In genomic region chr19:28012361-28012760, GRCh38 we compare ENCODE assay signal across 18 cellular contexts.
DNase-seq lines count a peak whose midpoint lies in the region; ATAC-seq and TF ChIP-seq lines count a peak whose summit lies in the region.
"Had no signal": no experiment of that assay in that cellular context is flagged by ENCODE, and none has a peak within 500 bp of the region (broad histone marks: within the 10 kb centered on the region; RNA-seq: fewer than 3 reads in every experiment).

No MANE protein-coding gene starts in this region.

- H3K4me3 ChIP-seq in Karpas-422 (ENCODE audit: low read length), result no peak overlapping the region
- H3K4me3 ChIP-seq: ovary, sigmoid colon had no signal

- no peaks in the 10 kb centered on the region for H3K27me3 ChIP-seq in Karpas-422 (ENCODE audit: low read length)
- H3K27me3 ChIP-seq: ovary, sigmoid colon had no signal

- H3K9me2 ChIP-seq in Karpas-422 (replicated peaks; ENCODE audit: insufficient read depth, low read length), result no peaks in the 10 kb centered on the region

- H2AFZ ChIP-seq in Karpas-422 (ENCODE audit: low read length), result no peak overlapping the region

- POLR2A ChIA-PET in GM10248 (lab: Yijun Ruan, JAX), result no interaction called here

- H3K9me3 ChIP-seq in Karpas-422 (ENCODE audit: low read length), result no peaks in the 10 kb centered on the region
- H3K9me3 ChIP-seq: ovary, sigmoid colon had no signal

- DNase-seq in GM10248 (ENCODE audit: extremely low spot score) (no peak), Karpas-422 (peak; percentile 73), cerebellar cortex (ENCODE audit: low spot score) (peak; percentile 40), progenitor cell of endocrine pancreas (ENCODE audit: low spot score, unreplicated experiment) (no peak), SKM-1 (lab: John Stamatoyannopoulos, UW; ENCODE audit: unreplicated experiment) (no peak)
- DNase-seq in stimulated activated effector memory CD8-positive, alpha-beta T cell treated with anti-CD3 and anti-CD28 coated beads, Interleukin-12 subunit alpha, Interleukin-12 subunit beta, amount 100 ng/mL, for 72 hours (ENCODE audit: low spot score in 2 of 2), result no peak
- DNase-seq: activated CD4-positive, alpha-beta T cell treated with anti-CD3 and anti-CD28 coated beads, Interleukin-2, amount 10 ng/mL, durations not matched to agents 24 days and 14 days; activated CD8-positive, alpha-beta memory T cell treated with anti-CD3 and anti-CD28 coated beads, Interleukin-2, amount 50 U/mL, for 48 hours; activated gamma-delta T cell treated with Interleukin-2 at 50 U/mL for 16 hours; cerebellar nuclear complex; hippocampal formation; NCI-H1092; NCI-H2081 treated with DMSO at 0.1 percent for 48 hours; NCI-H524; ovary; sigmoid colon had no signal

- H3K9me3 Mint-ChIP-seq in progenitor cell of endocrine pancreas (ENCODE audit: low read depth), result no peaks in the 10 kb centered on the region
- peaks cover 4% of the 10 kb centered on the region for H3K9me3 Mint-ChIP-seq in stimulated activated effector memory CD8-positive, alpha-beta T cell treated with anti-CD3 and anti-CD28 coated beads, Interleukin-12 subunit alpha, Interleukin-12 subunit beta, amount 100 ng/mL, for 72 hours

- H3K27ac Mint-ChIP-seq in progenitor cell of endocrine pancreas, result no peak overlapping the region
- H3K27ac Mint-ChIP-seq in stimulated activated effector memory CD8-positive, alpha-beta T cell treated with anti-CD3 and anti-CD28 coated beads, Interleukin-12 subunit alpha, Interleukin-12 subunit beta, amount 100 ng/mL, for 72 hours, result no peak overlapping the region
- H3K27ac Mint-ChIP-seq: activated CD4-positive, alpha-beta T cell treated with anti-CD3 and anti-CD28 coated beads, Interleukin-2, amount 10 ng/mL, durations not matched to agents 24 days and 14 days had no signal

- H3K36me3 ChIP-seq in Karpas-422 (ENCODE audit: insufficient read depth, low read length), result no peaks in the 10 kb centered on the region
- H3K36me3 ChIP-seq: ovary, sigmoid colon had no signal

- TF ChIP-seq CTCF in GM10248 (IDR thresholded peaks at IDR 0.05; ENCODE audit: control extremely low read depth, extremely low read depth, low read depth, missing control alignments) (peak; percentile 34), progenitor cell of endocrine pancreas (IDR thresholded peaks at IDR 0.05; ENCODE audit: unreplicated experiment) (peak; percentile 33)

- no peak overlapping the region for H3K9ac ChIP-seq in Karpas-422 (ENCODE audit: low read length)

- no peak overlapping the region for H3K4me2 ChIP-seq in Karpas-422 (ENCODE audit: low read depth, low read length, poor library complexity, severe bottlenecking)

- no peak overlapping the region for H3K27ac ChIP-seq in Karpas-422 (ENCODE audit: low read length)
- H3K27ac ChIP-seq: ovary, sigmoid colon had no signal

- H4K20me1 ChIP-seq in Karpas-422 (ENCODE audit: insufficient read depth, low read depth, low read length), result no peaks in the 10 kb centered on the region

- no peaks in the 10 kb centered on the region for H3K79me2 ChIP-seq in Karpas-422 (ENCODE audit: low read length)

- no peak for ATAC-seq in stimulated activated effector memory CD8-positive, alpha-beta T cell treated with anti-CD3 and anti-CD28 coated beads, Interleukin-12 subunit alpha, Interleukin-12 subunit beta, amount 100 ng/mL, for 72 hours
- ATAC-seq in GM21576 (IDR thresholded peaks at IDR 0.05; ENCODE audit: unreplicated experiment), result no peak
- ATAC-seq: left lobe of liver had no signal

- no peaks in the 10 kb centered on the region for H3K36me3 Mint-ChIP-seq in progenitor cell of endocrine pancreas (ENCODE audit: insufficient read depth)
- no peaks in the 10 kb centered on the region for H3K36me3 Mint-ChIP-seq in stimulated activated effector memory CD8-positive, alpha-beta T cell treated with anti-CD3 and anti-CD28 coated beads, Interleukin-12 subunit alpha, Interleukin-12 subunit beta, amount 100 ng/mL, for 72 hours

- no peak overlapping the region for H3K4me3 Mint-ChIP-seq in progenitor cell of endocrine pancreas (ENCODE audit: low read depth)
- no peak overlapping the region for H3K4me3 Mint-ChIP-seq in stimulated activated effector memory CD8-positive, alpha-beta T cell treated with anti-CD3 and anti-CD28 coated beads, Interleukin-12 subunit alpha, Interleukin-12 subunit beta, amount 100 ng/mL, for 72 hours
- H3K4me3 Mint-ChIP-seq: activated CD4-positive, alpha-beta T cell treated with anti-CD3 and anti-CD28 coated beads, Interleukin-2, amount 10 ng/mL, durations not matched to agents 24 days and 14 days had no signal

- no peaks in the 10 kb centered on the region for H3K4me1 ChIP-seq in Karpas-422 (ENCODE audit: low read length)

- H3K4me1 Mint-ChIP-seq in progenitor cell of endocrine pancreas (ENCODE audit: low read depth), result peaks cover 3% of the 10 kb centered on the region
- no peaks in the 10 kb centered on the region for H3K4me1 Mint-ChIP-seq in stimulated activated effector memory CD8-positive, alpha-beta T cell treated with anti-CD3 and anti-CD28 coated beads, Interleukin-12 subunit alpha, Interleukin-12 subunit beta, amount 100 ng/mL, for 72 hours
- H3K4me1 Mint-ChIP-seq: activated CD4-positive, alpha-beta T cell treated with anti-CD3 and anti-CD28 coated beads, Interleukin-2, amount 10 ng/mL, durations not matched to agents 24 days and 14 days had no signal

- CTCF ChIA-PET in GM10248 (lab: Yijun Ruan, JAX), result interaction anchor here (0.7 to 4.5 kb wide), 20 partner anchors 11 to 311 kb away, joined by 3 to 30 read pairs (median 5); no protein-coding TSS in a partner anchor

- peaks cover 74% of the 10 kb centered on the region for H3K27me3 Mint-ChIP-seq in progenitor cell of endocrine pancreas
- H3K27me3 Mint-ChIP-seq: activated CD4-positive, alpha-beta T cell treated with anti-CD3 and anti-CD28 coated beads, Interleukin-2, amount 10 ng/mL, durations not matched to agents 24 days and 14 days had no signal

Comparison
In these comparisons a context has a peak if more than half of its experiments do, and no peak if none do; other contexts are left out.
1. DNase-seq: peak in Karpas-422 (single experiment) and cerebellar cortex (single experiment); none in GM10248 (single experiment), progenitor cell of endocrine pancreas (single experiment), stimulated activated effector memory CD8-positive, alpha-beta T cell treated with anti-CD3 and anti-CD28 coated beads, Interleukin-12 subunit alpha, Interleukin-12 subunit beta, amount 100 ng/mL, for 72 hours (0 of 2) and SKM-1 (single experiment).